In the genomic region with DNA sequence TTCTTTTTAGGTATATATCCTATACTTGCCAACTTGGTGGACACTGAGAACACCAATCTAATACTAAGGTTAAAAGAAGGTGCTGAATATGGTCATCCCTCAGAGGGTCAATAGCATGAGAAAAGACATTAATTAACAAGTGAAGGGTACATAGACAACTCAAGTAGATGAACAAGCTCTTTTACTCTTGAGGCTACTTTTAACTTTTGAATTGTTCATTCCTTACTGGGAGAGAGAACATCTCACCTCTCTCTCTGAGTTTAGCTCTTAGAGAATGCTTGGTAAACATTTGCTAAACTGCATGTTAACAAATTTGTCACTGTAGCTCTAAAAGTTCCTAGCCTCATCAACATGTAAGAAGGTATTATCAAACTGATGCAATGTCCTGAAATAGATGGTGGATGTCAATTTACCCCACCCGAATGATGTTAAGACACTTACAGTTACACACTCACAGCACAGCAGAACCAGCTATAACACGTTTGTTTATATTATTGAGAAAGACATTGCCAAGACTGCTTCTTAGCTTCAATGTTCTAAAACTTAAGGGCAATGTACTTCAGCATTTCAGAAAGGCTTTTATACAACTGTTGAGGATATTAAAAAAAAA, we compare ENCODE assay signal across 23 cellular contexts. TPM values are rescaled to one million over a fixed set of nuclear protein-coding genes. Genes with fewer than 3 reads are reported as not detected.
A peak's percentile ranks its signal among the peaks of the same experiment; 100 is the strongest.
DNase-seq lines count a peak whose midpoint lies in the region; ATAC-seq and TF ChIP-seq lines count a peak whose summit lies in the region.
"Had no signal": no experiment of that assay in that cellular context is flagged by ENCODE, and none has a peak within 500 bp of the region (broad histone marks: within the 10 kb centered on the region; RNA-seq: fewer than 3 reads in every experiment).

No MANE protein-coding gene starts in this region.

- in situ Hi-C loops in GM23248 (cut with MboI): no loop called here

- H3K4me3 ChIP-seq in AG10803 (ENCODE audit: low read length) (no peak overlapping the region), GM23248 (no peak overlapping the region), adipocyte (ENCODE audit: low read length) (no peak overlapping the region), SK-N-SH (ENCODE audit: low read depth in 2 of 2, low read length in 1 of 2) (no peak overlapping the region)
- H3K4me3 ChIP-seq: spleen, upper lobe of left lung had no signal

- DNase-seq in AG10803 (ENCODE audit: low read depth) (peak; percentile 60), GM23248 (peak; percentile 32), adipocyte (ENCODE audit: low read depth) (peak; percentile 68), fibroblast of peridontal ligament (ENCODE audit: extremely low read depth) (peak; percentile 53), left cardiac atrium (no peak), NCI-H446 treated with DMSO at 0.1 percent for 48 hours (lab: John Stamatoyannopoulos, UW) (no peak), SK-N-SH (no peak)
- DNase-seq: activated CD4-positive, alpha-beta T cell treated with anti-CD3 and anti-CD28 coated beads, Interleukin-2, amount 50 U/mL, for 4 hours; activated naive CD4-positive, alpha-beta T cell; aorta; EL; HFFc6; kidney; naive B cell; NCI-H1436; NCI-H774; occipital lobe; PC-3; spleen; stimulated activated CD4-positive, alpha-beta T cell treated with anti-CD3 and anti-CD28 coated beads, Interleukin-4, amount 100 ng/mL, for 4 hours; T-helper 2 cell; upper lobe of left lung had no signal

- H3K4me2 ChIP-seq in GM23248 (ENCODE audit: unreplicated experiment): no peak overlapping the region
- no peak overlapping the region for H3K4me2 ChIP-seq in SK-N-SH

- H3K9ac ChIP-seq in GM23248: no peak overlapping the region
- H3K9ac ChIP-seq in adipocyte (ENCODE audit: low read length): no peak overlapping the region
- no peak overlapping the region for H3K9ac ChIP-seq in SK-N-SH

- TF ChIP-seq EP300 in SK-N-SH (IDR thresholded peaks at IDR 0.05; ENCODE audit: borderline replicate concordance in 1 of 2, low read depth in 1 of 2, low read length in 1 of 2): no peak

- POLR2A ChIA-PET in SK-N-SH (lab: Yijun Ruan, JAX): no interaction called here

- H3K27me3 ChIP-seq in GM23248 (replicated peaks; ENCODE audit: insufficient read depth) (no peaks in the 10 kb centered on the region), adipocyte (replicated peaks; ENCODE audit: control insufficient read depth, insufficient read depth, low read length) (no peaks in the 10 kb centered on the region), SK-N-SH (ENCODE audit: insufficient read depth) (no peaks in the 10 kb centered on the region)
- H3K27me3 ChIP-seq: spleen, upper lobe of left lung had no signal

- TF ChIP-seq CTCF in AG10803 (conservative IDR thresholded peaks at IDR 0.05; ENCODE audit: low read length): no peak
- TF ChIP-seq CTCF in SK-N-SH (IDR thresholded peaks at IDR 0.05): no peak

- no peaks in the 10 kb centered on the region for H3F3A ChIP-seq in GM23248 (ENCODE audit: insufficient read depth)
- no peaks in the 10 kb centered on the region for H3F3A ChIP-seq in SK-N-SH (replicated peaks; ENCODE audit: insufficient read depth)

- intact Hi-C loops in left cardiac atrium (cut with DNase I): no loop called here

- WGBS in GM23248 (ENCODE audit: low coverage in 1 of 2, low lambda C conversion rate in 2 of 2, missing lambda C conversion rate in 2 of 2), 2 experiments: 79 to 83% methylated on average over 2 of the region's 2 CpGs
- 97% methylated on average over 2 of the region's 2 CpGs for WGBS in SK-N-SH (ENCODE audit: low lambda C conversion rate)

- no peaks in the 10 kb centered on the region for H4K20me1 ChIP-seq in GM23248 (ENCODE audit: insufficient read depth)
- no peaks in the 10 kb centered on the region for H4K20me1 ChIP-seq in SK-N-SH (ENCODE audit: insufficient read depth)

- H3K79me2 ChIP-seq in GM23248 (ENCODE audit: insufficient read depth) (0 out of 2 replicates have a peak, but pooled peaks cover 5% of the 10 kb centered on the region), SK-N-SH (ENCODE audit: insufficient read depth) (no peaks in the 10 kb centered on the region)

- CTCF ChIA-PET in SK-N-SH (lab: Yijun Ruan, JAX): interaction anchor here (0.8 to 1.7 kb wide), 3 partner anchors 10 to 41 kb away, joined by 3 to 4 read pairs (median 3); no protein-coding TSS in a partner anchor

- H3K27ac ChIP-seq in GM23248: peak overlapping the region; percentile 26; the same call in 1 of the 2 replicates
- H3K27ac ChIP-seq in SK-N-SH (ENCODE audit: low read depth in 2 of 2, low read length in 1 of 2): no peak overlapping the region
- H3K27ac ChIP-seq: spleen, upper lobe of left lung had no signal

- H2AFZ ChIP-seq in GM23248 (no peak overlapping the region), SK-N-SH (ENCODE audit: low read depth) (no peak overlapping the region)

- 0 out of 2 replicates have a peak, but pooled peaks cover 6% of the 10 kb centered on the region for H3K4me1 ChIP-seq in GM23248 (ENCODE audit: insufficient read depth)
- H3K4me1 ChIP-seq in adipocyte (ENCODE audit: control insufficient read depth, insufficient read depth, low read length): no peaks in the 10 kb centered on the region
- no peaks in the 10 kb centered on the region; a peak in 1 of 4 replicates for H3K4me1 ChIP-seq in SK-N-SH (ENCODE audit: control insufficient read depth in 1 of 2, insufficient read depth in 2 of 2, low read depth in 1 of 2, low read length in 1 of 2)
- H3K4me1 ChIP-seq: spleen, upper lobe of left lung had no signal

- H3K36me3 ChIP-seq in GM23248 (ENCODE audit: low read depth): peaks cover 86% of the 10 kb centered on the region
- H3K36me3 ChIP-seq in adipocyte (ENCODE audit: control insufficient read depth, insufficient read depth, low read length, severe bottlenecking): peaks cover 99% of the 10 kb centered on the region
- peaks cover 84 to 89% of the 10 kb centered on the region in 2 experiments for H3K36me3 ChIP-seq in SK-N-SH (replicated peaks in 1 of 2; ENCODE audit: control insufficient read depth in 1 of 2, insufficient read depth in 2 of 2, low read length in 1 of 2)

- no peak for ATAC-seq in left cardiac atrium
- ATAC-seq: PC-3, WTC11 had no signal

- H3K9me3 ChIP-seq in GM23248 (ENCODE audit: low read depth) (no peaks in the 10 kb centered on the region), adipocyte (ENCODE audit: control insufficient read depth, low read length) (no peaks in the 10 kb centered on the region), SK-N-SH (no peaks in the 10 kb centered on the region)
- H3K9me3 ChIP-seq: spleen, upper lobe of left lung had no signal

- TF ChIP-seq RAD21 in SK-N-SH (IDR thresholded peaks at IDR 0.05; ENCODE audit: low read length): no peak

- H3K9me2 ChIP-seq in GM23248 (ENCODE audit: insufficient read depth): no peaks in the 10 kb centered on the region
- no peaks in the 10 kb centered on the region for H3K9me2 ChIP-seq in SK-N-SH

TF ChIP-seq in SK-N-SH, 30 proteins besides CTCF, POLR2A, EP300 and RAD21 (continues in another document):
- TF ChIP-seq YY1 (IDR thresholded peaks at IDR 0.05; ENCODE audit: low read depth) (no peak), POLR2AphosphoS5 (IDR thresholded peaks at IDR 0.05; ENCODE audit: low read depth, low read length) (no peak), FOSL2 (IDR thresholded peaks at IDR 0.05; ENCODE audit: borderline replicate concordance, low read depth) (no peak), FOXJ3 (CRISPR knock-in tag; IDR thresholded peaks at IDR 0.05) (no peak), RFX5 (IDR thresholded peaks at IDR 0.05; ENCODE audit: low read length) (no peak), GABPA (IDR thresholded peaks at IDR 0.05; ENCODE audit: low read depth) (no peak), MEF2A (IDR thresholded peaks at IDR 0.05; ENCODE audit: borderline replicate concordance, low read depth) (no peak), TEAD4 (IDR thresholded peaks at IDR 0.05; ENCODE audit: borderline replicate concordance, insufficient read depth) (no peak)
- TF ChIP-seq, protein P1, sequence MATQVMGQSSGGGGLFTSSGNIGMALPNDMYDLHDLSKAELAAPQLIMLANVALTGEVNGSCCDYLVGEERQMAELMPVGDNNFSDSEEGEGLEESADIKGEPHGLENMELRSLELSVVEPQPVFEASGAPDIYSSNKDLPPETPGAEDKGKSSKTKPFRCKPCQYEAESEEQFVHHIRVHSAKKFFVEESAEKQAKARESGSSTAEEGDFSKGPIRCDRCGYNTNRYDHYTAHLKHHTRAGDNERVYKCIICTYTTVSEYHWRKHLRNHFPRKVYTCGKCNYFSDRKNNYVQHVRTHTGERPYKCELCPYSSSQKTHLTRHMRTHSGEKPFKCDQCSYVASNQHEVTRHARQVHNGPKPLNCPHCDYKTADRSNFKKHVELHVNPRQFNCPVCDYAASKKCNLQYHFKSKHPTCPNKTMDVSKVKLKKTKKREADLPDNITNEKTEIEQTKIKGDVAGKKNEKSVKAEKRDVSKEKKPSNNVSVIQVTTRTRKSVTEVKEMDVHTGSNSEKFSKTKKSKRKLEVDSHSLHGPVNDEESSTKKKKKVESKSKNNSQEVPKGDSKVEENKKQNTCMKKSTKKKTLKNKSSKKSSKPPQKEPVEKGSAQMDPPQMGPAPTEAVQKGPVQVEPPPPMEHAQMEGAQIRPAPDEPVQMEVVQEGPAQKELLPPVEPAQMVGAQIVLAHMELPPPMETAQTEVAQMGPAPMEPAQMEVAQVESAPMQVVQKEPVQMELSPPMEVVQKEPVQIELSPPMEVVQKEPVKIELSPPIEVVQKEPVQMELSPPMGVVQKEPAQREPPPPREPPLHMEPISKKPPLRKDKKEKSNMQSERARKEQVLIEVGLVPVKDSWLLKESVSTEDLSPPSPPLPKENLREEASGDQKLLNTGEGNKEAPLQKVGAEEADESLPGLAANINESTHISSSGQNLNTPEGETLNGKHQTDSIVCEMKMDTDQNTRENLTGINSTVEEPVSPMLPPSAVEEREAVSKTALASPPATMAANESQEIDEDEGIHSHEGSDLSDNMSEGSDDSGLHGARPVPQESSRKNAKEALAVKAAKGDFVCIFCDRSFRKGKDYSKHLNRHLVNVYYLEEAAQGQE (IDR thresholded peaks at IDR 0.05; ENCODE audit: low read depth, low read length): no peak

RNA-seq across cellular contexts. Expression of a gene that starts 35.9 kb away (rescaled TPM):
- 24.0 and 29.2 TPM in 2 replicates for total RNA-seq in GM23248 (2014; rRNA removed; shearing (Covaris generic))
- polyA plus RNA-seq in GM23248 (2016; fragmentation: Nextera tagmentation; extraction: Ambion mirVana): 14.2 and 15.7 TPM in 2 replicates
- 10 to 100 TPM; 13.0 to 17.1 TPM for total RNA-seq in left cardiac atrium
- polyA plus RNA-seq in SK-N-SH (2012; rRNA removed): 10.6 and 15.2 TPM in 2 replicates
- polyA plus RNA-seq in SK-N-SH (2012; cell fraction: cytosol; rRNA removed): 10.1 and 10.2 TPM in 2 replicates
- polyA plus RNA-seq in SK-N-SH (2012; cell fraction: nucleus; rRNA removed): 20.2 and 39.4 TPM in 2 replicates

RNA-seq across cellular contexts. Expression of a gene that starts 44.6 kb away (rescaled TPM):
- total RNA-seq in GM23248 (2014; rRNA removed; shearing (Covaris generic)): 62.1 and 68.6 TPM in 2 replicates
- polyA plus RNA-seq in GM23248 (2016; fragmentation: Nextera tagmentation; extraction: Ambion mirVana) (43.3 and 46.2 TPM in 2 replicates), SK-N-SH (2012; rRNA removed) (18.9 and 30.3 TPM in 2 replicates)
- 10 to 100 TPM; 57.8 to 74.9 TPM for total RNA-seq in left cardiac atrium
- polyA plus RNA-seq in SK-N-SH (2012; cell fraction: cytosol; rRNA removed): 18.4 and 19.8 TPM in 2 replicates
- polyA plus RNA-seq in SK-N-SH (2012; cell fraction: nucleus; rRNA removed): 74.2 and 96.2 TPM in 2 replicates

Comparison
In these comparisons a context has a peak if more than half of its experiments do, and no peak if none do; other contexts are left out.
1. DNase-seq: peak in AG10803 (single experiment), GM23248 (single experiment), adipocyte (single experiment) and fibroblast of peridontal ligament (single experiment); none in left cardiac atrium (single experiment), NCI-H446 treated with DMSO at 0.1 percent for 48 hours (single experiment) and SK-N-SH (single experiment).